Comparison of ENCODE assay signal across 8 cellular contexts in the genomic region with DNA sequence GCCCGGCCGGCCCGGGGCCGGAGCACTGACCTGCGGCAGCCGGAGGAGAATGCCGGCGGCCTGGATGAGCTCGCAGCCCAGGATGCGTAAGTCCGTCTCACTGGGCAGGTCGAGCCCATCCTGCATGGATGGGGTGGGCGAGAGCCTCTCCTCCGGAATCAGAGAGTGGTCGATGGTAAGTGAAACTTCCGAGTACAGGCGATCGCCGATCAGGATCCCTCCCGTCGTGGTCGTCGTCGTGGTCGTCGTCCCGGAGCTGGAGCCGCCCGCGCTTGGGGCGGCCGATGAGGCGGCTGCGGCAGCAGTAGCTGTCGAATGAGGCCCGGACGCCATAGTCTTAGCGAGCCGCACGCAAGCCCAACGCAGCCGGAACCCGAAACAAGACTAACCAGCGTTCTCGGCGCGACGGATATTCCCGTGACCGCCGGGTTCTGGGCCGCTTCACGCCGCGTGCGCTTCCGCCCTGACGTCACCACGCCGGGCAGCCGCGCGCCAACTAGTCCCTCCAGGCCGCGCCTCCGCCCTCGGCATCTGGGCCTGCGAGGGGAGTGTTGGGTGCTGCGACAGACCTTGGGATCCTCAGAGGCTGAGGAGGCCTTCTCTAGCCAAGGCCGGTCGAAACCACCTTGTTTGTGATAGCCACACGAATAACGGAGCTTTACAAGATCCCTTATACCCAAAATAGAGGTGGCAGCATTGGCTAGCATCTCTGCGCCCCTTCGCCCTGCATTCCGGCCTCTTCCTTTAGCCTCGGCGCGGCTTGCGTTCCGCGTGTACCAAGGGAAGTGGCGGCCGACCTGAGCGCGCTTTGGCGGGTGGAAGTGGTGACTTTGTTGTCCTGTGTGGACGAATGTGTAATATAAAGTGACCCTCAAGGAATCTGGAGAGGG. TPM values are rescaled to one million over a fixed set of nuclear protein-coding genes. Genes with fewer than 3 reads are reported as not detected.
DNase-seq lines count a peak whose midpoint lies in the region; ATAC-seq and TF ChIP-seq lines count a peak whose summit lies in the region.

Gene CCNL1 (minus strand): TSS at position 386 of the 890 bp plus-strand sequence. CDS start 53 bp downstream, at position 333.

- H2AFZ ChIP-seq in DND-41 (ENCODE audit: low read depth, low read length): peak within 1 kb of the TSS; percentile 81

- H4K20me1 ChIP-seq in DND-41 (ENCODE audit: insufficient read depth, low read length): peaks cover 43% of the 10 kb centered on the region

- H3K27me3 ChIP-seq in DND-41 (ENCODE audit: insufficient read depth, low read length, poor library complexity) (no peaks in the 10 kb centered on the region), Peyer's patch (no peaks in the 10 kb centered on the region), muscle layer of colon (ENCODE audit: control insufficient read depth in 1 of 2, insufficient read depth in 2 of 2, low read length in 2 of 2) (no peaks in the 10 kb centered on the region)

- H3K9ac ChIP-seq in DND-41 (ENCODE audit: low read depth, low read length) (peak within 1 kb of the TSS; percentile 95), muscle layer of colon (ENCODE audit: low read length) (peak within 1 kb of the TSS; percentile 99)

- H3K4me1 ChIP-seq in DND-41 (ENCODE audit: insufficient read depth, low read length) (peaks cover 49% of the 10 kb centered on the region), Peyer's patch (peaks cover 0 to 53% (median 16%) of the 10 kb centered on the region in 4 donors), muscle layer of colon (ENCODE audit: insufficient read depth, low read length) (peaks cover 46% of the 10 kb centered on the region)

- TF ChIP-seq CTCF in DND-41 (IDR thresholded peaks at IDR 0.05; ENCODE audit: borderline replicate concordance, extremely low read depth, low read length, poor library complexity, severe bottlenecking): no peak
- TF ChIP-seq CTCF in Peyer's patch (IDR thresholded peaks at IDR 0.05): peak in 2 of 6 experiments; percentile 4 to 10

- H3K79me2 ChIP-seq in DND-41 (ENCODE audit: insufficient read depth, low read length): peaks cover 60% of the 10 kb centered on the region

- no peaks in the 10 kb centered on the region for H3K9me3 ChIP-seq in DND-41 (ENCODE audit: insufficient read depth, low read length, severe bottlenecking)
- H3K9me3 ChIP-seq in KOPT-K1 (ENCODE audit: insufficient read depth, low read length, poor library complexity, severe bottlenecking): no peaks in the 10 kb centered on the region
- H3K9me3 ChIP-seq in Peyer's patch: no peaks in the 10 kb centered on the region
- no peaks in the 10 kb centered on the region for H3K9me3 ChIP-seq in muscle layer of colon (ENCODE audit: low read length)

- DNase-seq in DND-41 (peak; percentile 95), Peyer's patch (peak; percentile 96 to 99 (median 98))
- DNase-seq in activated T-cell treated with anti-CD3 and anti-CD28 coated beads, Interleukin-2, amount 50 U/mL, for 48 hours: peak; percentile 95 to 97
- peak; percentile 92 to 94 for DNase-seq in stimulated activated CD8-positive, alpha-beta memory T cell treated with anti-CD3 and anti-CD28 coated beads, Interleukin-7, amount 100 ng/mL, for 1 hour (ENCODE audit: low read depth in 2 of 2)

- H3K27ac ChIP-seq in DND-41 (ENCODE audit: low read length) (peak within 1 kb of the TSS; percentile 95), KOPT-K1 (ENCODE audit: low read depth, low read length, poor library complexity, severe bottlenecking) (peak within 1 kb of the TSS; percentile 99), Peyer's patch (peak within 1 kb of the TSS; percentile 97 to 100 (median 99)), muscle layer of colon (ENCODE audit: low read depth, low read length) (peak within 1 kb of the TSS; percentile 98)

- TF ChIP-seq POLR2A in Peyer's patch (IDR thresholded peaks at IDR 0.05): peak; percentile 100

- H3K4me3 ChIP-seq in DND-41 (ENCODE audit: low read depth in 1 of 2, low read length in 2 of 2) (peak within 1 kb of the TSS; percentile 33 to 76), Peyer's patch (peak within 1 kb of the TSS; percentile 84 to 96 (median 92)), muscle layer of colon (ENCODE audit: low read depth in 1 of 2, low read length in 2 of 2) (peak within 1 kb of the TSS; percentile 83 to 98)

- H3K36me3 ChIP-seq in DND-41 (ENCODE audit: insufficient read depth, low read length): peaks cover 43% of the 10 kb centered on the region
- H3K36me3 ChIP-seq in KOPT-K1 (ENCODE audit: insufficient read depth, low read length): peaks cover 42% of the 10 kb centered on the region
- peaks cover 0 to 39% (median 0%) of the 10 kb centered on the region in 3 donors for H3K36me3 ChIP-seq in Peyer's patch
- H3K36me3 ChIP-seq in muscle layer of colon (ENCODE audit: insufficient read depth, low read length): peaks cover 27% of the 10 kb centered on the region

- peak within 1 kb of the TSS; percentile 80 for H3K4me2 ChIP-seq in DND-41 (ENCODE audit: insufficient read depth, low read length)

- ATAC-seq in DND-41 (ENCODE audit: insufficient read depth, low read depth) (peak; percentile 89), GM21825 (IDR thresholded peaks at IDR 0.05; ENCODE audit: unreplicated experiment) (peak; percentile 83), esophagus mucosa (peak; percentile 96)

RNA-seq across cellular contexts. Expression of gene CCNL1, which starts in this region (rescaled TPM):
- 100 to 1,000 TPM; 309 to 477 (median 414) TPM for total RNA-seq in Peyer's patch
- 59.5 TPM for total RNA-seq in esophagus mucosa

Comparison
In these comparisons a context has a peak if more than half of its experiments do, and no peak if none do; other contexts are left out.
1. Peak in every context shown above with its lines: DNase-seq, ATAC-seq, H3K4me3 ChIP-seq and H3K27ac ChIP-seq.